Comparison of ENCODE assay signal across 1 cellular context in genomic region chr17:79738643-79739042, GRCh38.
A peak's percentile ranks its signal among the peaks of the same experiment; 100 is the strongest.
TF ChIP-seq lines count a peak whose summit lies in the region.

No MANE protein-coding gene starts in this region.

TF ChIP-seq in HepG2, 621 proteins besides CTCF, POLR2A, EP300 and RAD21:
- TF ChIP-seq SRF (IDR thresholded peaks at IDR 0.05; ENCODE audit: low read depth, low read length) (no peak), ZNF350 (CRISPR knock-in tag; IDR thresholded peaks at IDR 0.05; ENCODE audit: borderline replicate concordance, low read depth) (0 out of 2 replicates have a peak, but pooled peaks have one; percentile 5), ZNF691 (CRISPR knock-in tag; IDR thresholded peaks at IDR 0.05; ENCODE audit: borderline replicate concordance, low read depth) (0 out of 2 replicates have a peak, but pooled peaks have one; percentile 14), PCBP1 (IDR thresholded peaks at IDR 0.05; ENCODE audit: borderline replicate concordance, low read depth, low read length) (no peak), DNMT1 (CRISPR knock-in tag; IDR thresholded peaks at IDR 0.05) (no peak), RFXANK (CRISPR knock-in tag; IDR thresholded peaks at IDR 0.05) (0 out of 2 replicates have a peak, but pooled peaks have one; percentile 10), UBTF (CRISPR knock-in tag; IDR thresholded peaks at IDR 0.05) (peak; percentile 5; the same call in 1 of the 2 replicates), LCORL (IDR thresholded peaks at IDR 0.05) (no peak), LCORL (CRISPR knock-in tag; IDR thresholded peaks at IDR 0.05) (no peak), ZNF274 (CRISPR knock-in tag; IDR thresholded peaks at IDR 0.05) (0 out of 2 replicates have a peak, but pooled peaks have one; percentile 37), MAX (IDR thresholded peaks at IDR 0.05) (0 out of 2 replicates have a peak, but pooled peaks have one; percentile 15), ZSCAN9 (CRISPR knock-in tag; IDR thresholded peaks at IDR 0.05; ENCODE audit: borderline replicate concordance) (0 out of 2 replicates have a peak, but pooled peaks have one; percentile 6), ZSCAN30 (CRISPR knock-in tag; IDR thresholded peaks at IDR 0.05) (no peak), FOSL1 (CRISPR knock-in tag; IDR thresholded peaks at IDR 0.05; ENCODE audit: borderline replicate concordance) (no peak), DZIP1 (CRISPR knock-in tag; IDR thresholded peaks at IDR 0.05) (no peak), MEIS2 (CRISPR knock-in tag; IDR thresholded peaks at IDR 0.05) (no peak), ZNF589 (CRISPR knock-in tag; conservative IDR thresholded peaks at IDR 0.05) (no peak), GATAD1 (CRISPR knock-in tag; IDR thresholded peaks at IDR 0.05) (no peak), SAP130 (CRISPR knock-in tag; IDR thresholded peaks at IDR 0.05; ENCODE audit: low read depth) (no peak), SRSF1 (optimal IDR thresholded peaks at IDR 0.05; ENCODE audit: low read depth, low read length) (peak; percentile 42), TARDBP (CRISPR knock-in tag; IDR thresholded peaks at IDR 0.05) (no peak), MIER2 (CRISPR knock-in tag; IDR thresholded peaks at IDR 0.05) (no peak), ZNF747 (CRISPR knock-in tag; IDR thresholded peaks at IDR 0.05; ENCODE audit: borderline replicate concordance) (no peak), KDM2A (CRISPR knock-in tag; IDR thresholded peaks at IDR 0.05; ENCODE audit: borderline replicate concordance, low read depth) (peak; percentile 48; the same call in 1 of the 2 replicates), ZNF263 (CRISPR knock-in tag; IDR thresholded peaks at IDR 0.05) (peak; percentile 93)
- TF ChIP-seq, protein P1, sequence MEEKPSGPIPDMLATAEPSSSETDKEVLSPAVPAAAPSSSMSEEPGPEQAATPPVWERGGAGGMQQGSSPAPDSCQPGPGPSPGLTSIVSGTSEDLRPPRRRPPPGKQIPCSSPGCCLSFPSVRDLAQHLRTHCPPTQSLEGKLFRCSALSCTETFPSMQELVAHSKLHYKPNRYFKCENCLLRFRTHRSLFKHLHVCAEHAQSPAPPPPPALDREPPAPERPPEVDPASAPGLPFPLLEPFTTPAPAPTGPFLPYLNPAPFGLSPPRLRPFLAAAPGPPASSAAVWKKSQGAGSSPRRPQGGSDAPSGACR (CRISPR knock-in tag; IDR thresholded peaks at IDR 0.05): 0 out of 2 replicates have a peak, but pooled peaks have one; percentile 51
- TF ChIP-seq, protein P2, sequence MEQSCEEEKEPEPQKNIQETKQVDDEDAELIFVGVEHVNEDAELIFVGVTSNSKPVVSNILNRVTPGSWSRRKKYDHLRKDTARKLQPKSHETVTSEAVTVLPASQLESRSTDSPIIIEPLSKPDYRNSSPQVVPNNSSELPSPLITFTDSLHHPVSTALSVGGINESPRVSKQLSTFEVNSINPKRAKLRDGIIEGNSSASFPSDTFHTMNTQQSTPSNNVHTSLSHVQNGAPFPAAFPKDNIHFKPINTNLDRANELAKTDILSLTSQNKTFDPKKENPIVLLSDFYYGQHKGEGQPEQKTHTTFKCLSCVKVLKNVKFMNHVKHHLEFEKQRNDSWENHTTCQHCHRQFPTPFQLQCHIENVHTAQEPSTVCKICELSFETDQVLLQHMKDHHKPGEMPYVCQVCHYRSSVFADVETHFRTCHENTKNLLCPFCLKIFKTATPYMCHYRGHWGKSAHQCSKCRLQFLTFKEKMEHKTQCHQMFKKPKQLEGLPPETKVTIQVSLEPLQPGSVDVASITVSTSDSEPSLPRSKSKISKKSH (CRISPR knock-in tag; IDR thresholded peaks at IDR 0.05; ENCODE audit: borderline replicate concordance): no peak; the same call in 1 of the 2 replicates
- TF ChIP-seq, protein P3, sequence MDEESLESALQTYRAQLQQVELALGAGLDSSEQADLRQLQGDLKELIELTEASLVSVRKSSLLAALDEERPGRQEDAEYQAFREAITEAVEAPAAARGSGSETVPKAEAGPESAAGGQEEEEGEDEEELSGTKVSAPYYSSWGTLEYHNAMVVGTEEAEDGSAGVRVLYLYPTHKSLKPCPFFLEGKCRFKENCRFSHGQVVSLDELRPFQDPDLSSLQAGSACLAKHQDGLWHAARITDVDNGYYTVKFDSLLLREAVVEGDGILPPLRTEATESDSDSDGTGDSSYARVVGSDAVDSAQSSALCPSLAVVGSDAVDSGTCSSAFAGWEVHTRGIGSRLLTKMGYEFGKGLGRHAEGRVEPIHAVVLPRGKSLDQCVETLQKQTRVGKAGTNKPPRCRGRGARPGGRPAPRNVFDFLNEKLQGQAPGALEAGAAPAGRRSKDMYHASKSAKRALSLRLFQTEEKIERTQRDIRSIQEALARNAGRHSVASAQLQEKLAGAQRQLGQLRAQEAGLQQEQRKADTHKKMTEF (CRISPR knock-in tag; IDR thresholded peaks at IDR 0.05): no peak
- TF ChIP-seq, protein P4, sequence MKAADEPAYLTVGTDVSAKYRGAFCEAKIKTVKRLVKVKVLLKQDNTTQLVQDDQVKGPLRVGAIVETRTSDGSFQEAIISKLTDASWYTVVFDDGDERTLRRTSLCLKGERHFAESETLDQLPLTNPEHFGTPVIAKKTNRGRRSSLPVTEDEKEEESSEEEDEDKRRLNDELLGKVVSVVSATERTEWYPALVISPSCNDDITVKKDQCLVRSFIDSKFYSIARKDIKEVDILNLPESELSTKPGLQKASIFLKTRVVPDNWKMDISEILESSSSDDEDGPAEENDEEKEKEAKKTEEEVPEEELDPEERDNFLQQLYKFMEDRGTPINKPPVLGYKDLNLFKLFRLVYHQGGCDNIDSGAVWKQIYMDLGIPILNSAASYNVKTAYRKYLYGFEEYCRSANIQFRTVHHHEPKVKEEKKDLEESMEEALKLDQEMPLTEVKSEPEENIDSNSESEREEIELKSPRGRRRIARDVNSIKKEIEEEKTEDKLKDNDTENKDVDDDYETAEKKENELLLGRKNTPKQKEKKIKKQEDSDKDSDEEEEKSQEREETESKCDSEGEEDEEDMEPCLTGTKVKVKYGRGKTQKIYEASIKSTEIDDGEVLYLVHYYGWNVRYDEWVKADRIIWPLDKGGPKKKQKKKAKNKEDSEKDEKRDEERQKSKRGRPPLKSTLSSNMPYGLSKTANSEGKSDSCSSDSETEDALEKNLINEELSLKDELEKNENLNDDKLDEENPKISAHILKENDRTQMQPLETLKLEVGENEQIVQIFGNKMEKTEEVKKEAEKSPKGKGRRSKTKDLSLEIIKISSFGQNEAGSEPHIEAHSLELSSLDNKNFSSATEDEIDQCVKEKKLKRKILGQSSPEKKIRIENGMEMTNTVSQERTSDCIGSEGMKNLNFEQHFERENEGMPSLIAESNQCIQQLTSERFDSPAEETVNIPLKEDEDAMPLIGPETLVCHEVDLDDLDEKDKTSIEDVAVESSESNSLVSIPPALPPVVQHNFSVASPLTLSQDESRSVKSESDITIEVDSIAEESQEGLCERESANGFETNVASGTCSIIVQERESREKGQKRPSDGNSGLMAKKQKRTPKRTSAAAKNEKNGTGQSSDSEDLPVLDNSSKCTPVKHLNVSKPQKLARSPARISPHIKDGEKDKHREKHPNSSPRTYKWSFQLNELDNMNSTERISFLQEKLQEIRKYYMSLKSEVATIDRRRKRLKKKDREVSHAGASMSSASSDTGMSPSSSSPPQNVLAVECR (CRISPR knock-in tag; IDR thresholded peaks at IDR 0.05; ENCODE audit: borderline replicate concordance): 0 out of 2 replicates have a peak, but pooled peaks have one; percentile 28
